12 cellular contexts compared by ENCODE assay signal in the genomic region with DNA sequence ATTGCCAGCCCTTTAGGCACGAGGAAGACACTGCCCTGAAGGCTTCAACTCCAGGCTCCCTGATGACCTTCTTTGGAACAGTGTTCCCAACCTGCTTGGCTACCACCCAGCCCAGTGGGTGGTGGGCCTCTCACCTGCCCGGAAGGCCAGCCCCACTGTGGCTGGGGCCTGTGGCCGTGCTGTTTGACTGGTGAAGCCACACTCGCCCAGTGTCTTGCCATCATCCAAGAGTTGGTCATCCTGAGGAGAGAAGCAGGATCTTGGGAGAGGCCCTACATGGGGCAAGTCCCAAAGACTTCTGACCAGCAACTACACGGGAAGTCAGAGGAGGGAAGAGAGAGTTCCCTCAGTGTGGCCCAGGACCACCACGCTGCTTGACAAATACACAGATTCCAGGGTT. TPM values are rescaled to one million over a fixed set of nuclear protein-coding genes. Genes with fewer than 3 reads are reported as not detected.
DNase-seq lines count a peak whose midpoint lies in the region; ATAC-seq and TF ChIP-seq lines count a peak whose summit lies in the region.
"Had no signal": no experiment of that assay in that cellular context is flagged by ENCODE, and none has a peak within 500 bp of the region (broad histone marks: within the 10 kb centered on the region; RNA-seq: fewer than 3 reads in every experiment).

No MANE protein-coding gene starts in this region.

- no peak overlapping the region for H2AK9ac ChIP-seq in IMR-90 (replicated peaks; ENCODE audit: low read depth, low read length, poor library complexity)

- no peak for TF ChIP-seq RAD21 in IMR-90 (IDR thresholded peaks at IDR 0.05; ENCODE audit: low read length)

- H3K4me2 ChIP-seq in IMR-90 (ENCODE audit: low read depth, low read length) (no peak overlapping the region; the same call in 1 of the 2 replicates), mammary epithelial cell (ENCODE audit: insufficient read depth, low read depth, low read length) (peak overlapping the region; percentile 79)

- intact Hi-C loops in CD4-positive, alpha-beta T cell (cut with DNase I, micrococcal nuclease) = loop anchor here in 1 of 2 experiments (5.0 kb wide), 1 partner anchor 92 kb away; no protein-coding TSS in a partner anchor
- intact Hi-C loops in IMR-90 (cut with micrococcal nuclease) (no loop called here), mammary epithelial cell (cut with micrococcal nuclease) (no loop called here)

- H3K9ac ChIP-seq in IMR-90 (ENCODE audit: low read depth, low read length) = no peak overlapping the region
- H3K9ac ChIP-seq in mammary epithelial cell (ENCODE audit: insufficient read depth, low read length) = no peak overlapping the region

- peaks cover 15% of the 10 kb centered on the region for H3K9me1 ChIP-seq in IMR-90 (ENCODE audit: insufficient read depth, low read length)

- H3K9me3 Mint-ChIP-seq in CD4-positive, alpha-beta T cell = no peaks in the 10 kb centered on the region
- no peaks in the 10 kb centered on the region for H3K9me3 Mint-ChIP-seq in nephron progenitor cell

- H2AK5ac ChIP-seq in IMR-90 (ENCODE audit: low read depth, low read length) = no peak overlapping the region

- in situ Hi-C loops in IMR-90 (cut with MboI; ENCODE audit: low sequenced_read_pairs) (no loop called here), mammary epithelial cell (cut with MboI; ENCODE audit: low sequenced_read_pairs in 2 of 2) (loop anchor here in 1 of 2 donors (10.0 kb wide), 1 partner anchor 59 kb away; a partner anchor contains a TSS)

- H3K4me3 ChIP-seq in IMR-90 (ENCODE audit: insufficient read depth, low read depth, low read length) (no peak overlapping the region), mammary epithelial cell (replicated peaks in 1 of 3; ENCODE audit: insufficient read depth in 1 of 3, low read depth in 2 of 3, low read length in 3 of 3) (peak overlapping the region in 1 of 3 experiments; percentile 17)

- no peak overlapping the region for H3K27ac ChIP-seq in CD4-positive, alpha-beta T cell (ENCODE audit: low read depth, low read length)
- no peak overlapping the region for H3K27ac ChIP-seq in IMR-90 (ENCODE audit: insufficient read depth, low read length)
- no peak overlapping the region for H3K27ac ChIP-seq in mammary epithelial cell (ENCODE audit: insufficient read depth, low read depth, low read length)
- H3K27ac ChIP-seq: thoracic aorta had no signal

- DNase-seq in CD4-positive, alpha-beta T cell = no peak
- DNase-seq in IMR-90 (no peak), mammary epithelial cell (no peak), nephron progenitor cell (no peak), NCI-H2171 treated with DMSO at 0.1 percent for 48 hours (lab: John Stamatoyannopoulos, UW) (no peak), HUDEP-2 (lab: John Stamatoyannopoulos, UW; ENCODE audit: unreplicated experiment in 76 of 76) (no peak), occipital lobe (lab: John Stamatoyannopoulos, UW) (no peak)
- DNase-seq: amniotic stem cell; NCI-H345; stimulated activated CD4-positive, alpha-beta T cell treated with anti-CD3 and anti-CD28 coated beads, Interleukin-2, amount 100 ng/mL, for 24 hours had no signal

- H3K36me3 Mint-ChIP-seq in CD4-positive, alpha-beta T cell (ENCODE audit: low read depth) = peaks cover 60% of the 10 kb centered on the region
- H3K36me3 Mint-ChIP-seq in nephron progenitor cell (ENCODE audit: low read depth) = peaks cover 26% of the 10 kb centered on the region

- H2AFZ ChIP-seq in IMR-90 (replicated peaks; ENCODE audit: low read length, poor library complexity) (no peak overlapping the region), mammary epithelial cell (ENCODE audit: low read depth, low read length) (no peak overlapping the region)

- no peak for ATAC-seq in CD4-positive, alpha-beta T cell (ENCODE audit: poor library complexity)
- ATAC-seq in IMR-90 (ENCODE audit: low read depth) = no peak
- no peak for ATAC-seq in GM21381 (IDR thresholded peaks at IDR 0.05; ENCODE audit: unreplicated experiment)

- no peak overlapping the region for H2BK20ac ChIP-seq in IMR-90 (ENCODE audit: low read depth, low read length)

- no peak overlapping the region for H3K4ac ChIP-seq in IMR-90 (ENCODE audit: low read depth, low read length)

- H3K79me2 ChIP-seq in mammary epithelial cell (ENCODE audit: insufficient read depth, low read length) = peaks cover 79% of the 10 kb centered on the region

- no peak for TF ChIP-seq CTCF in CD4-positive, alpha-beta T cell (IDR thresholded peaks at IDR 0.05)
- TF ChIP-seq CTCF in IMR-90 (conservative IDR thresholded peaks at IDR 0.05; ENCODE audit: low read depth, low read length) (no peak), mammary epithelial cell (conservative IDR thresholded peaks at IDR 0.05 in 1 of 2, IDR thresholded peaks at IDR 0.05 in 1 of 2; ENCODE audit: extremely low read depth in 1 of 2, insufficient read depth in 1 of 2, low read depth in 1 of 2, low read length in 2 of 2) (no peak), nephron progenitor cell (IDR thresholded peaks at IDR 0.05) (no peak)

- peak overlapping the region; percentile 100 for H3K27ac Mint-ChIP-seq in CD4-positive, alpha-beta T cell
- H3K27ac Mint-ChIP-seq in nephron progenitor cell = no peak overlapping the region

- H3K9me3 ChIP-seq in CD4-positive, alpha-beta T cell (ENCODE audit: control insufficient read depth, low read length) = no peaks in the 10 kb centered on the region
- H3K9me3 ChIP-seq in IMR-90 (ENCODE audit: control insufficient read depth, insufficient read depth, low read length) (no peaks in the 10 kb centered on the region), mammary epithelial cell (replicated peaks; ENCODE audit: insufficient read depth, low read length) (no peaks in the 10 kb centered on the region)
- H3K9me3 ChIP-seq: thoracic aorta had no signal

- H2BK15ac ChIP-seq in IMR-90 (ENCODE audit: low read depth, low read length) = no peak overlapping the region

- H3K36me3 ChIP-seq in IMR-90 (ENCODE audit: control insufficient read depth, insufficient read depth, low read length) (peaks cover 46% of the 10 kb centered on the region), mammary epithelial cell (ENCODE audit: insufficient read depth, low read length) (peaks cover 21% of the 10 kb centered on the region)

- H3K56ac ChIP-seq in IMR-90 (ENCODE audit: extremely low read depth, insufficient read depth, low read length) = no peak overlapping the region

- H4K8ac ChIP-seq in IMR-90 (ENCODE audit: low read depth in 2 of 2, low read length in 2 of 2) = no peak overlapping the region

- H4K20me1 ChIP-seq in IMR-90 (ENCODE audit: insufficient read depth, low read length) = peaks cover 56% of the 10 kb centered on the region
- H4K20me1 ChIP-seq in mammary epithelial cell (ENCODE audit: insufficient read depth, low read length) = no peaks in the 10 kb centered on the region

- BruUV-seq in IMR-90 (replicated peaks; lab: Mats Ljungman, UMichigan) = no TSS peak
- BruUV-seq in mammary epithelial cell (replicated peaks; lab: Mats Ljungman, UMichigan) = no TSS peak

- no peak overlapping the region for H3K18ac ChIP-seq in IMR-90 (ENCODE audit: low read depth, low read length)

- CTCF ChIA-PET in CD4-positive, alpha-beta T cell (lab: Charles Lee) = no interaction called here
- CTCF ChIA-PET in IMR-90 (lab: Yijun Ruan, JAX) (no interaction called here), mammary epithelial cell (lab: Charles Lee; ENCODE audit: low non-redundant PET) (interaction anchor here (0.6 kb wide), 1 partner anchor 93 kb away, joined by 10 read pairs; no protein-coding TSS in a partner anchor)

- H3K23ac ChIP-seq in IMR-90 (ENCODE audit: low read depth, low read length) = peak overlapping the region; percentile 83

- H3K14ac ChIP-seq in IMR-90 (replicated peaks; ENCODE audit: low read depth, low read length) = no peak overlapping the region

- H4K5ac ChIP-seq in IMR-90 (ENCODE audit: low read depth, low read length) = no peak overlapping the region

- no peak overlapping the region for H2BK5ac ChIP-seq in IMR-90 (ENCODE audit: low read depth, low read length, poor library complexity, severe bottlenecking)

- TF ChIP-seq POLR2A in IMR-90 (IDR thresholded peaks at IDR 0.05; ENCODE audit: low read depth, low read length) = no peak

- WGBS in IMR-90 (ENCODE audit: extremely low coverage in 2 of 2, insufficient read length in 1 of 2), 2 experiments = 83% methylated on average over 1 of the region's 6 CpGs; no CpG with 5 or more reads in 1 of the 2 experiments
- WGBS in mammary epithelial cell (ENCODE audit: low coverage, missing lambda C conversion rate) = 59% methylated on average over 6 of the region's 6 CpGs

- H3K4me1 ChIP-seq in IMR-90 (ENCODE audit: control insufficient read depth, insufficient read depth, low read length) = peaks cover 12% of the 10 kb centered on the region
- peaks cover 21% of the 10 kb centered on the region for H3K4me1 ChIP-seq in mammary epithelial cell (ENCODE audit: insufficient read depth, low read length)

- H3K4me3 Mint-ChIP-seq in CD4-positive, alpha-beta T cell = peak overlapping the region; percentile 98
- H3K4me3 Mint-ChIP-seq in nephron progenitor cell = peak overlapping the region; percentile 95

- H2BK120ac ChIP-seq in IMR-90 (ENCODE audit: low read depth, low read length) = no peak overlapping the region

- H3K79me1 ChIP-seq in IMR-90 (ENCODE audit: low read depth in 1 of 2, low read length in 2 of 2) = peaks cover 21 to 86% of the 10 kb centered on the region in 2 experiments

- H3K27me3 Mint-ChIP-seq in CD4-positive, alpha-beta T cell = no peaks in the 10 kb centered on the region
- H3K27me3 Mint-ChIP-seq in nephron progenitor cell (ENCODE audit: low read depth, poor library complexity) = no peaks in the 10 kb centered on the region

- dilution Hi-C loops in IMR-90 (cut with HindIII; ENCODE audit: low sequenced_read_pairs, unreplicated experiment) = no loop called here
- dilution Hi-C loops in mammary epithelial cell (cut with HindIII; ENCODE audit: low sequenced_read_pairs) = no loop called here

- no peaks in the 10 kb centered on the region for H3K27me3 ChIP-seq in CD4-positive, alpha-beta T cell (ENCODE audit: control insufficient read depth, insufficient read depth, low read length)
- H3K27me3 ChIP-seq in IMR-90 (ENCODE audit: control insufficient read depth, insufficient read depth, low read length) (no peaks in the 10 kb centered on the region), mammary epithelial cell (ENCODE audit: insufficient read depth, low read length) (no peaks in the 10 kb centered on the region)

- POLR2A ChIA-PET in CD4-positive, alpha-beta T cell (lab: Charles Lee) = interaction anchor here (5.4 kb wide), 1 partner anchor 22 kb away, joined by 88 read pairs; a partner anchor contains a TSS
- POLR2A ChIA-PET in IMR-90 (lab: Charles Lee; ENCODE audit: unreplicated experiment) = no interaction called here

- peaks cover 40% of the 10 kb centered on the region for H3K4me1 Mint-ChIP-seq in CD4-positive, alpha-beta T cell (ENCODE audit: low read depth)
- H3K4me1 Mint-ChIP-seq in nephron progenitor cell = peaks cover 54% of the 10 kb centered on the region

- H4K91ac ChIP-seq in IMR-90 (ENCODE audit: insufficient read depth, low read depth, low read length) = no peak overlapping the region

RNA-seq across cellular contexts. Expression of a gene that starts 1.8 kb away (rescaled TPM):
- total RNA-seq in CD4-positive, alpha-beta T cell = 100 to 1,000 TPM; 102 to 103 TPM
- total RNA-seq in IMR-90 (2012; rRNA removed) (225 and 5,859 TPM in 2 replicates), mammary epithelial cell (100 to 1,000 TPM; 225 to 294 TPM), occipital lobe (84.1 TPM)
- polyA plus RNA-seq in IMR-90 (2012; rRNA removed) (442 and 481 TPM in 2 replicates), mammary epithelial cell (278 TPM)
- polyA plus RNA-seq in IMR-90 (2012; cell fraction: cytosol; rRNA removed) = 442 and 479 TPM in 2 replicates
- 142 and 174 TPM in 2 replicates for polyA plus RNA-seq in IMR-90 (2012; cell fraction: nucleus; rRNA removed; ENCODE audit: low replicate concordance)
- polyA minus RNA-seq in mammary epithelial cell = 194 TPM

RNA-seq across cellular contexts. Expression of a gene that starts 12.0 kb away (rescaled TPM):
- not detected for total RNA-seq in CD4-positive, alpha-beta T cell
- total RNA-seq in IMR-90 (2012; rRNA removed) = not detected in 2 replicates
- polyA plus RNA-seq in IMR-90 (2012; rRNA removed) = not detected in 2 replicates
- not detected in 2 replicates for polyA plus RNA-seq in IMR-90 (2012; cell fraction: cytosol; rRNA removed)
- not detected in 2 replicates for polyA plus RNA-seq in IMR-90 (2012; cell fraction: nucleus; rRNA removed; ENCODE audit: low replicate concordance)
- total RNA-seq in mammary epithelial cell = not detected
- polyA plus RNA-seq in mammary epithelial cell = not detected
- not detected for polyA minus RNA-seq in mammary epithelial cell
- total RNA-seq in occipital lobe = not detected
- total RNA-seq: thoracic aorta had no signal

RNA-seq across cellular contexts. Expression of a gene that starts 22.9 kb away (rescaled TPM):
- 1,000 to 10,000 TPM; 1,187 to 1,199 TPM for total RNA-seq in CD4-positive, alpha-beta T cell
- total RNA-seq in IMR-90 (2012; rRNA removed) = 20.3 and 21.1 TPM in 2 replicates
- 300 and 301 TPM in 2 replicates for polyA plus RNA-seq in IMR-90 (2012; rRNA removed)
- 57.1 and 150 TPM in 2 replicates for polyA plus RNA-seq in IMR-90 (2012; cell fraction: cytosol; rRNA removed)
- 949 and 1,549 TPM in 2 replicates for polyA plus RNA-seq in IMR-90 (2012; cell fraction: nucleus; rRNA removed; ENCODE audit: low replicate concordance)
- 100 to 1,000 TPM in 1 of 2 donors, 10 to 100 TPM in 1; 76.5 to 493 TPM for total RNA-seq in mammary epithelial cell
- polyA plus RNA-seq in mammary epithelial cell = 123 TPM
- polyA minus RNA-seq in mammary epithelial cell = 576 TPM
- total RNA-seq in occipital lobe = 41.0 TPM

RNA-seq across cellular contexts. Expression of a gene that starts 23.0 kb away (rescaled TPM):
- not detected for total RNA-seq in CD4-positive, alpha-beta T cell
- not detected in 2 replicates for total RNA-seq in IMR-90 (2012; rRNA removed)
- polyA plus RNA-seq in IMR-90 (2012; rRNA removed) = not detected in 2 replicates
- polyA plus RNA-seq in IMR-90 (2012; cell fraction: cytosol; rRNA removed) = not detected in 2 replicates
- polyA plus RNA-seq in IMR-90 (2012; cell fraction: nucleus; rRNA removed; ENCODE audit: low replicate concordance) = not detected in 2 replicates
- total RNA-seq in mammary epithelial cell = not detected
- not detected for polyA plus RNA-seq in mammary epithelial cell
- not detected for polyA minus RNA-seq in mammary epithelial cell
- total RNA-seq in occipital lobe = not detected
- total RNA-seq: thoracic aorta had no signal

RNA-seq across cellular contexts. Expression of a gene that starts 41.7 kb away (rescaled TPM):
- total RNA-seq in CD4-positive, alpha-beta T cell = not detected
- not detected in 2 replicates for total RNA-seq in IMR-90 (2012; rRNA removed)
- 0.21 and 0.47 TPM in 2 replicates for polyA plus RNA-seq in IMR-90 (2012; rRNA removed)
- polyA plus RNA-seq in IMR-90 (2012; cell fraction: cytosol; rRNA removed) = 0.26 and 0.41 TPM in 2 replicates
- 0.57 and 0.59 TPM in 2 replicates for polyA plus RNA-seq in IMR-90 (2012; cell fraction: nucleus; rRNA removed; ENCODE audit: low replicate concordance)
- total RNA-seq in mammary epithelial cell = 10 to 100 TPM in 1 of 2 donors, under 1 TPM in 1; 0.75 to 24.3 TPM
- polyA plus RNA-seq in mammary epithelial cell = 3.6 TPM
- 7.3 TPM for polyA minus RNA-seq in mammary epithelial cell
- total RNA-seq in occipital lobe = not detected
